Comparison of ENCODE assay signal across 8 cellular contexts in the genomic region with DNA sequence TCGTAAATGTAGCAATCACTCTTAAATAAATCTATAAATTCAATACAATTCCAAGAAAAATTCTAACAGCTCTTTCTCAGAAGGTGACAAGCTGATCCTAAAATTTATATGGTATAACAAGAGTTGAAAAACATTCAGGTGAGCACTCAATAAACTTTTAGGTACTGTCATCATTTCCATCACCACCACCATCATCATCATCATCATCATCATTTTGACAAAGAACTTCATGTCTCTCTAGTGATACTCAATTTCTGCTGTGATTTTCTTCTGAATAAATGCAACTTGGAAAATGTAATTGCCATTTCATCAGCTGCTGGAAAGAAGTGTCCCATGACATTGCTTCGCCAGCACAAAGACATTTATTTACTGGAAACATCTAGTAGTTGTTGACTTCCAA.
"Had no signal": no experiment of that assay in that cellular context is flagged by ENCODE, and none has a peak within 500 bp of the region (broad histone marks: within the 10 kb centered on the region; RNA-seq: fewer than 3 reads in every experiment).

No MANE protein-coding gene starts in this region.

- H3K4me2 ChIP-seq: KMS-11 had no signal

- H3K4me1 Mint-ChIP-seq: IgD-negative memory B cell had no signal

- ATAC-seq: K562 had no signal

- H3K27ac ChIP-seq: HL-60, KMS-11 had no signal

- H3K27ac Mint-ChIP-seq: IgD-negative memory B cell had no signal

- H3K36me3 Mint-ChIP-seq: IgD-negative memory B cell had no signal

- H3K27me3 Mint-ChIP-seq: IgD-negative memory B cell had no signal

- FAIRE-seq: HTR-8/SVneo had no signal

- H3K4me3 ChIP-seq: K562 had no signal

- H3K9ac ChIP-seq: KMS-11 had no signal

- H3K4me3 Mint-ChIP-seq: IgD-negative memory B cell had no signal

- DNase-seq: IMR-90, KBM-7, KG1 had no signal
